ENCODE assay signal across 14 cellular contexts in genomic region chr9:37996050-37996811, GRCh38.
DNase-seq lines count a peak whose midpoint lies in the region; ATAC-seq, FAIRE-seq and TF ChIP-seq lines count a peak whose summit lies in the region.
"Had no signal": no experiment of that assay in that cellular context is flagged by ENCODE, and none has a peak within 500 bp of the region (broad histone marks: within the 10 kb centered on the region; RNA-seq: fewer than 3 reads in every experiment).

No MANE protein-coding gene starts in this region.

- no peaks in the 10 kb centered on the region for H3K27me3 ChIP-seq in heart right ventricle
- H3K27me3 ChIP-seq in K562 (ENCODE audit: control insufficient read depth in 2 of 2, insufficient read depth in 2 of 2, low read length in 2 of 2): no peaks in the 10 kb centered on the region
- no peaks in the 10 kb centered on the region for H3K27me3 ChIP-seq in neural cell (ENCODE audit: insufficient read depth, low read depth, low read length)

- ATAC-seq in left cardiac atrium (peak; percentile 38 to 55), heart right ventricle (no peak), K562 (peak; percentile 24)

- WGBS in heart right ventricle, 2 donors: 82 to 90% methylated on average over 5 of the region's 5 CpGs
- 82% methylated on average over 5 of the region's 5 CpGs for WGBS in K562 (ENCODE audit: insufficient coverage, low coverage, missing lambda C conversion rate)

- H2AFZ ChIP-seq in K562 (ENCODE audit: low read depth, low read length) (no peak overlapping the region), neural cell (ENCODE audit: low read depth, low read length) (no peak overlapping the region)

- H3K9me1 ChIP-seq in K562 (ENCODE audit: control insufficient read depth, insufficient read depth, low read length): no peaks in the 10 kb centered on the region

- TF ChIP-seq EP300 in K562 (IDR thresholded peaks at IDR 0.05; ENCODE audit: low read length) (no peak), neural cell (conservative IDR thresholded peaks at IDR 0.05; ENCODE audit: poor library complexity, severe bottlenecking) (no peak)

- H3K9me3 ChIP-seq in heart right ventricle (no peaks in the 10 kb centered on the region), K562 (replicated peaks; ENCODE audit: control insufficient read depth, insufficient read depth, low read depth, low read length) (no peaks in the 10 kb centered on the region), neural cell (ENCODE audit: low read length) (no peaks in the 10 kb centered on the region)

- H3K36me3 ChIP-seq in heart right ventricle: peaks cover 0 to 4% (median 0%) of the 10 kb centered on the region in 9 donors
- no peaks in the 10 kb centered on the region for H3K36me3 ChIP-seq in K562 (ENCODE audit: control insufficient read depth, insufficient read depth, low read length)
- H3K36me3 ChIP-seq in neural cell (ENCODE audit: insufficient read depth, low read length): no peaks in the 10 kb centered on the region

- no peak overlapping the region for H3K4me2 ChIP-seq in K562 (ENCODE audit: insufficient read depth, low read length)
- no peak overlapping the region for H3K4me2 ChIP-seq in neural cell (ENCODE audit: low read length)

- H3F3A ChIP-seq in neural cell (ENCODE audit: insufficient read depth, low read length, poor library complexity, severe bottlenecking): no peaks in the 10 kb centered on the region

- CTCF ChIA-PET in K562 (lab: Yijun Ruan, JAX; ENCODE audit: low intra/inter-chr PET ratio): no interaction called here

- peaks cover 20 to 91% (median 78%) of the 10 kb centered on the region in 9 donors for H3K4me1 ChIP-seq in heart right ventricle
- peaks cover 30 to 33% of the 10 kb centered on the region in 2 experiments for H3K4me1 ChIP-seq in K562 (replicated peaks in 1 of 2; ENCODE audit: control insufficient read depth in 2 of 2, insufficient read depth in 2 of 2, low read length in 2 of 2)

- in situ Hi-C loops in K562 (cut with MboI): no loop called here

- H3K9me2 ChIP-seq in neural cell (ENCODE audit: insufficient read depth, low read length): no peaks in the 10 kb centered on the region

- TF ChIP-seq POLR2A in K562 (conservative IDR thresholded peaks at IDR 0.05): no peak

- DNase-seq in left cardiac atrium (peak; percentile 69), heart right ventricle (no peak), K562 (ENCODE audit: extremely low read depth in 1 of 4, low spot score in 3 of 4) (peak in 1 of 4 experiments; percentile 60), HPDE6-E6E7 (ENCODE audit: extremely low spot score) (no peak), HuH-7.5 (ENCODE audit: low spot score) (no peak), medulla oblongata (ENCODE audit: extremely low spot score) (no peak)
- no peak for DNase-seq in NK-92 treated with Interleukin-12 subunit alpha and Interleukin-12 subunit beta, amount 100 ng/mL, for 24 hours (lab: John Stamatoyannopoulos, UW)
- DNase-seq: activated naive CD4-positive, alpha-beta T cell; DMS 273 treated with DMSO at 0.1 percent for 48 hours; naive thymus-derived CD4-positive, alpha-beta T cell; NCI-H2081 treated with DMSO at 0.1 percent for 48 hours; small intestine had no signal

- POLR2A ChIA-PET in K562 (lab: Yijun Ruan, JAX): interaction anchor here (0.6 to 1.2 kb wide), 6 partner anchors 25 to 293 kb away, joined by 3 to 4 read pairs (median 3); no protein-coding TSS in a partner anchor

- no TSS peak for BruUV-seq in K562 (replicated peaks; lab: Mats Ljungman, UMichigan)

- TF ChIP-seq CTCF in heart right ventricle (IDR thresholded peaks at IDR 0.05) (no peak), K562 (IDR thresholded peaks at IDR 0.05 in 2 of 3, conservative IDR thresholded peaks at IDR 0.05 in 1 of 3; ENCODE audit: insufficient read depth in 2 of 3, low read depth in 1 of 3, low read length in 3 of 3) (no peak), neural cell (IDR thresholded peaks at IDR 0.05; ENCODE audit: poor library complexity, severe bottlenecking) (no peak)

- H3K4me3 ChIP-seq in heart right ventricle (no peak overlapping the region), K562 (no peak overlapping the region), neural cell (ENCODE audit: low read length) (no peak overlapping the region)

- H3K79me2 ChIP-seq in K562 (ENCODE audit: control insufficient read depth, insufficient read depth, low read length) (no peaks in the 10 kb centered on the region; the same call in 2 of the 3 replicates), neural cell (replicated peaks; ENCODE audit: insufficient read depth, low read length) (peaks cover 33% of the 10 kb centered on the region)

- H3K27ac ChIP-seq in heart right ventricle (peak overlapping the region in 4 of 10 donors; percentile 51 to 82 (median 70)), K562 (ENCODE audit: extremely low read depth, low read depth, low read length) (no peak overlapping the region), neural cell (ENCODE audit: low read length) (peak overlapping the region; percentile 81)

- no peak overlapping the region for H3K9ac ChIP-seq in K562 (ENCODE audit: insufficient read depth in 1 of 2, low read depth in 2 of 2, low read length in 2 of 2)
- H3K9ac ChIP-seq in neural cell (ENCODE audit: low read length): no peak overlapping the region

- TF ChIP-seq RAD21 in K562 (CRISPR knock-in tag; conservative IDR thresholded peaks at IDR 0.05 in 1 of 2, IDR thresholded peaks at IDR 0.05 in 1 of 2) (no peak), neural cell (conservative IDR thresholded peaks at IDR 0.05) (no peak)

- H4K20me1 ChIP-seq in K562 (replicated peaks; ENCODE audit: control insufficient read depth, insufficient read depth, low read length) (peaks cover 16% of the 10 kb centered on the region; the same call in 1 of the 2 replicates), neural cell (ENCODE audit: insufficient read depth) (no peaks in the 10 kb centered on the region)

- FAIRE-seq in K562 (lab: Jason Lieb, UNC): peak; percentile 19
- FAIRE-seq: bronchial epithelial cell, small intestine had no signal

- intact Hi-C loops in left cardiac atrium (cut with DNase I): loop anchor here in 1 of 2 donors (10.0 kb wide), 1 partner anchor 49 kb away; no protein-coding TSS in a partner anchor
- intact Hi-C loops in heart right ventricle (cut with DNase I): no loop called here
- intact Hi-C loops in K562 (cut with micrococcal nuclease): no loop called here

TF ChIP-seq in K562, 482 proteins besides CTCF, POLR2A, EP300 and RAD21 (continues in another document):
- TF ChIP-seq ZNF764 (CRISPR knock-in tag; IDR thresholded peaks at IDR 0.05; ENCODE audit: low read depth): no peak
- no peak for TF ChIP-seq COPS2 (conservative IDR thresholded peaks at IDR 0.05)
- TF ChIP-seq NFIC (IDR thresholded peaks at IDR 0.05): peak; percentile 96
- TF ChIP-seq NFIX (CRISPR knock-in tag; IDR thresholded peaks at IDR 0.05; ENCODE audit: low read depth): peak; percentile 32; the same call in 1 of the 2 replicates
- TF ChIP-seq CLOCK (CRISPR knock-in tag; IDR thresholded peaks at IDR 0.05; ENCODE audit: borderline replicate concordance): no peak
- peak; percentile 21 for TF ChIP-seq MEIS2 (IDR thresholded peaks at IDR 0.05; ENCODE audit: partially characterized antibody)
- no peak for TF ChIP-seq SNRNP70 (optimal IDR thresholded peaks at IDR 0.05; ENCODE audit: low read depth, low read length)

TF ChIP-seq in neural cell, 6 proteins besides CTCF, POLR2A, EP300 and RAD21:
- TF ChIP-seq POLR2AphosphoS5 (IDR thresholded peaks at IDR 0.05): no peak
- no peak for TF ChIP-seq TAF1 (IDR thresholded peaks at IDR 0.05; ENCODE audit: low read depth)
- no peak for TF ChIP-seq SMC3 (conservative IDR thresholded peaks at IDR 0.05; ENCODE audit: poor library complexity)
- TF ChIP-seq MXI1 (conservative IDR thresholded peaks at IDR 0.05; ENCODE audit: poor library complexity, severe bottlenecking): no peak
- TF ChIP-seq, protein P1, sequence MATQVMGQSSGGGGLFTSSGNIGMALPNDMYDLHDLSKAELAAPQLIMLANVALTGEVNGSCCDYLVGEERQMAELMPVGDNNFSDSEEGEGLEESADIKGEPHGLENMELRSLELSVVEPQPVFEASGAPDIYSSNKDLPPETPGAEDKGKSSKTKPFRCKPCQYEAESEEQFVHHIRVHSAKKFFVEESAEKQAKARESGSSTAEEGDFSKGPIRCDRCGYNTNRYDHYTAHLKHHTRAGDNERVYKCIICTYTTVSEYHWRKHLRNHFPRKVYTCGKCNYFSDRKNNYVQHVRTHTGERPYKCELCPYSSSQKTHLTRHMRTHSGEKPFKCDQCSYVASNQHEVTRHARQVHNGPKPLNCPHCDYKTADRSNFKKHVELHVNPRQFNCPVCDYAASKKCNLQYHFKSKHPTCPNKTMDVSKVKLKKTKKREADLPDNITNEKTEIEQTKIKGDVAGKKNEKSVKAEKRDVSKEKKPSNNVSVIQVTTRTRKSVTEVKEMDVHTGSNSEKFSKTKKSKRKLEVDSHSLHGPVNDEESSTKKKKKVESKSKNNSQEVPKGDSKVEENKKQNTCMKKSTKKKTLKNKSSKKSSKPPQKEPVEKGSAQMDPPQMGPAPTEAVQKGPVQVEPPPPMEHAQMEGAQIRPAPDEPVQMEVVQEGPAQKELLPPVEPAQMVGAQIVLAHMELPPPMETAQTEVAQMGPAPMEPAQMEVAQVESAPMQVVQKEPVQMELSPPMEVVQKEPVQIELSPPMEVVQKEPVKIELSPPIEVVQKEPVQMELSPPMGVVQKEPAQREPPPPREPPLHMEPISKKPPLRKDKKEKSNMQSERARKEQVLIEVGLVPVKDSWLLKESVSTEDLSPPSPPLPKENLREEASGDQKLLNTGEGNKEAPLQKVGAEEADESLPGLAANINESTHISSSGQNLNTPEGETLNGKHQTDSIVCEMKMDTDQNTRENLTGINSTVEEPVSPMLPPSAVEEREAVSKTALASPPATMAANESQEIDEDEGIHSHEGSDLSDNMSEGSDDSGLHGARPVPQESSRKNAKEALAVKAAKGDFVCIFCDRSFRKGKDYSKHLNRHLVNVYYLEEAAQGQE (IDR thresholded peaks at IDR 0.05; ENCODE audit: borderline replicate concordance): no peak
- TF ChIP-seq EZH2 (IDR thresholded peaks at IDR 0.05; ENCODE audit: borderline replicate concordance, insufficient read depth, low read length, poor library complexity, severe bottlenecking): no peak

Comparison
In these comparisons a context has a peak if more than half of its experiments do, and no peak if none do; other contexts are left out.
1. ATAC-seq: peak in left cardiac atrium (2 of 2) and K562 (single experiment); none in heart right ventricle (0 of 8).